In genomic region chr19:7197169-7197759, GRCh38 we compare ENCODE assay signal across 8 cellular contexts.
DNase-seq lines count a peak whose midpoint lies in the region; ATAC-seq and TF ChIP-seq lines count a peak whose summit lies in the region.

No MANE protein-coding gene starts in this region.

- no peaks in the 10 kb centered on the region for H3K9me3 ChIP-seq in ectodermal cell (ENCODE audit: control insufficient read depth, low read length)

- peak overlapping the region; percentile 86 for H3K27ac Mint-ChIP-seq in activated CD8-positive, alpha-beta T cell treated with anti-CD3 and anti-CD28 coated beads, Interleukin-2, amount 10 ng/mL, durations not matched to agents 7 days and 5 days

- peak overlapping the region; percentile 72 for H3K4me3 ChIP-seq in ectodermal cell (ENCODE audit: insufficient read depth, low read depth, low read length)
- H3K4me3 ChIP-seq in lower leg skin (ENCODE audit: low read depth, poor library complexity, severe bottlenecking) = no peak overlapping the region

- no peak for TF ChIP-seq POLR2A in lower leg skin (IDR thresholded peaks at IDR 0.05)

- DNase-seq in AG08395 (ENCODE audit: low spot score) = peak; percentile 86
- peak; percentile 48 for DNase-seq in NCI-H69 (lab: John Stamatoyannopoulos, UW)
- peak; percentile 87 for DNase-seq in activated CD8-positive, alpha-beta T cell treated with anti-CD3 and anti-CD28 coated beads, Interleukin-2, amount 10 ng/mL, durations not matched to agents 7 days and 5 days
- DNase-seq in lower leg skin (ENCODE audit: low spot score in 2 of 2) = peak; percentile 94 to 99
- DNase-seq in stimulated activated CD4-positive, alpha-beta T cell treated with anti-CD3 and anti-CD28 coated beads, Interleukin-4, amount 100 ng/mL, for 1 hour = peak; percentile 89

- no peak for TF ChIP-seq CTCF in lower leg skin (IDR thresholded peaks at IDR 0.05)

- no peaks in the 10 kb centered on the region for H3K4me1 ChIP-seq in ectodermal cell (ENCODE audit: control insufficient read depth, insufficient read depth, low read length)

- ATAC-seq in GM19023 (IDR thresholded peaks at IDR 0.05; ENCODE audit: unreplicated experiment) = peak; percentile 69
- peak; percentile 53 for ATAC-seq in HG03196 (IDR thresholded peaks at IDR 0.05; ENCODE audit: unreplicated experiment)
- ATAC-seq in activated CD8-positive, alpha-beta T cell treated with anti-CD3 and anti-CD28 coated beads, Interleukin-2, amount 10 ng/mL, durations not matched to agents 7 days and 5 days = peak; percentile 65

- H3K4me1 Mint-ChIP-seq in activated CD8-positive, alpha-beta T cell treated with anti-CD3 and anti-CD28 coated beads, Interleukin-2, amount 10 ng/mL, durations not matched to agents 7 days and 5 days (ENCODE audit: low read depth) = peaks cover 28% of the 10 kb centered on the region

- H3K36me3 Mint-ChIP-seq in activated CD8-positive, alpha-beta T cell treated with anti-CD3 and anti-CD28 coated beads, Interleukin-2, amount 10 ng/mL, durations not matched to agents 7 days and 5 days (ENCODE audit: low read depth) = no peaks in the 10 kb centered on the region

- H3K27me3 Mint-ChIP-seq in activated CD8-positive, alpha-beta T cell treated with anti-CD3 and anti-CD28 coated beads, Interleukin-2, amount 10 ng/mL, durations not matched to agents 7 days and 5 days (ENCODE audit: low read depth) = peaks cover 23% of the 10 kb centered on the region

- intact Hi-C loops in lower leg skin (cut with DNase I; ENCODE audit: low total_unique reads) = loop anchor here (10.0 kb wide), 1 partner anchor 98 kb away; the partner anchor contains the start of gene INSR

- 1 to 3% methylated on average over 21 of the region's 21 CpGs for WGBS in ectodermal cell, 2 experiments
- 1 to 2% methylated on average over 21 of the region's 21 CpGs for WGBS in lower leg skin, 2 donors

- CTCF ChIA-PET in activated CD8-positive, alpha-beta T cell treated with anti-CD3 and anti-CD28 coated beads, Interleukin-2, amount 10 ng/mL, durations not matched to agents 7 days and 5 days (lab: Charles Lee) = no interaction called here

- H3K4me3 Mint-ChIP-seq in activated CD8-positive, alpha-beta T cell treated with anti-CD3 and anti-CD28 coated beads, Interleukin-2, amount 10 ng/mL, durations not matched to agents 7 days and 5 days = peak overlapping the region; percentile 69

- no peaks in the 10 kb centered on the region for H3K36me3 ChIP-seq in ectodermal cell (ENCODE audit: control insufficient read depth, insufficient read depth, low read length)

- no peaks in the 10 kb centered on the region for H3K9me3 Mint-ChIP-seq in activated CD8-positive, alpha-beta T cell treated with anti-CD3 and anti-CD28 coated beads, Interleukin-2, amount 10 ng/mL, durations not matched to agents 7 days and 5 days (ENCODE audit: insufficient read depth)

- peak overlapping the region; percentile 65 for H3K27ac ChIP-seq in ectodermal cell (ENCODE audit: insufficient read depth, low read depth, low read length, poor library complexity, severe bottlenecking)

- POLR2A ChIA-PET in activated CD8-positive, alpha-beta T cell treated with anti-CD3 and anti-CD28 coated beads, Interleukin-2, amount 10 ng/mL, durations not matched to agents 7 days and 5 days (lab: Charles Lee) = no interaction called here

- peaks cover 7% of the 10 kb centered on the region for H3K27me3 ChIP-seq in ectodermal cell (ENCODE audit: control insufficient read depth, insufficient read depth, low read length, poor library complexity, severe bottlenecking)
